In the genomic region with DNA sequence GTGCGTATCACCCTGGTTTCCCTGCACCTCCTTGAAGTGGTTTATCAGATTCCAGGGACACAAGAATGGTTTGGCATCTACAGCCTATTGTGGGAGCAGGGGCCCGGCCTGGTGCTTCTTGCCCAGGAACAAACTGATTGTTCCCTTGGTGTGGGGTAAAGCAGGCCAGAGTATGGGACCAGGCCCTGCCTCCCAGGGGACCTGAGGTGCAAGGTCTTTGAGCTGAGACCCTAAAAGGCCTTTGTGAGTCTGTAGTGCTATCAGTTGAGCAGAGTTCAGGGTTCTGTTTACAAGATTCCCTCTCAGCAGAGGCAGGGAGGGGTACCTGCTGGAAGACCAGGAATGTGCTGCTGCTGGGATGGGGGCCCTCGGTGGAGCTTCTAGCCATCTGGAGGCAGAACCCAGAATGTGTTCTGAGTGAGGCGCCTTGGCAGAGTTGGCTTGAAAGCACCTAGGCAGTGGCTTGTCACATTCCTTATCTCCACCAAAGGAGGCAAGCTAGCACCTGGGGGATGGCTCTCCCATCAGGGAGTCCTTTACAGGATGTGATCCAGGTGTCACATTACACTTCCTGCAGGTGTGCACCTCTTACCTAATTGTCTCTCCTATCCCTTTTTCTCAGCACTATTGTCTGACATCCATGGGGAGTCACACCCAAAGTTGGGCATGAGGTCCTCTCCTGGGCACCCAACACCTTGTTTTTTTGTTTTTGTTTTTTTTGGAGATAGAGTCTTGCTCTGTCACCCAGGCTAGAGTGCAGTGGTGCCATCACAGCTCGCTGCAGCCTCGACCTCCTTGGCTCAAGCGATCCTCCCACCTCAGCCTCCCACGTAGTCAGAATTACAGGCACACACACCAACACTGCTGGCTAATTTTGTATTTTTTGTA, we compare ENCODE assay signal across 10 cellular contexts. TPM values are rescaled to one million over a fixed set of nuclear protein-coding genes. Genes with fewer than 3 reads are reported as not detected.
DNase-seq lines count a peak whose midpoint lies in the region; ATAC-seq and TF ChIP-seq lines count a peak whose summit lies in the region.
"Had no signal": no experiment of that assay in that cellular context is flagged by ENCODE, and none has a peak within 500 bp of the region (broad histone marks: within the 10 kb centered on the region; RNA-seq: fewer than 3 reads in every experiment).

No MANE protein-coding gene starts in this region.

- peaks cover 36% of the 10 kb centered on the region for H3K4me1 ChIP-seq in thymus (ENCODE audit: control insufficient read depth, insufficient read depth, low read length)

- H3K36me3 ChIP-seq in thymus (ENCODE audit: control insufficient read depth, insufficient read depth) = no peaks in the 10 kb centered on the region

- DNase-seq in DMS79 treated with DMSO at 0.1 percent for 48 hours (lab: John Stamatoyannopoulos, UW) (peak; percentile 4), DMS79 (lab: John Stamatoyannopoulos, UW) (no peak), iPS-NIHi11 (ENCODE audit: low spot score) (peak; percentile 76), CD1c-positive myeloid dendritic cell (ENCODE audit: extremely low spot score) (no peak)
- no peak for DNase-seq in stimulated activated CD4-positive, alpha-beta T cell treated with anti-CD3 and anti-CD28 coated beads, Interleukin-15, amount 100 ng/mL, for 24 hours
- DNase-seq: activated CD8-positive, alpha-beta memory T cell treated with anti-CD3 and anti-CD28 coated beads, Interleukin-2, amount 50 U/mL, for 4 hours had no signal

- no peaks in the 10 kb centered on the region for H3K9me3 ChIP-seq in thymus (ENCODE audit: control insufficient read depth)

- no peak overlapping the region for H3K4me3 ChIP-seq in thymus (ENCODE audit: low read length)

- WGBS in thymus = 95% methylated on average over 8 of the region's 8 CpGs

- peak overlapping the region; percentile 75 for H3K27ac ChIP-seq in VCaP
- H3K27ac ChIP-seq in thymus (ENCODE audit: low read depth) = peak overlapping the region; percentile 25
- H3K27ac ChIP-seq: HL-60 had no signal

- TF ChIP-seq CTCF in VCaP (conservative IDR thresholded peaks at IDR 0.05) = no peak

- H3K27me3 ChIP-seq in thymus (ENCODE audit: control insufficient read depth, insufficient read depth) = no peaks in the 10 kb centered on the region

- ATAC-seq in GM19397 (IDR thresholded peaks at IDR 0.05; ENCODE audit: unreplicated experiment) = no peak

RNA-seq across cellular contexts. Expression of gene FLNB, which starts 13.1 kb away (rescaled TPM):
- polyA plus RNA-seq in thymus = 111 TPM

Comparison
In these comparisons a context has a peak if more than half of its experiments do, and no peak if none do; other contexts are left out.
1. DNase-seq: peak in DMS79 treated with DMSO at 0.1 percent for 48 hours (single experiment) and iPS-NIHi11 (single experiment); none in DMS79 (single experiment), stimulated activated CD4-positive, alpha-beta T cell treated with anti-CD3 and anti-CD28 coated beads, Interleukin-15, amount 100 ng/mL, for 24 hours (single experiment) and CD1c-positive myeloid dendritic cell (single experiment).